15 cellular contexts compared by ENCODE assay signal in the genomic region with DNA sequence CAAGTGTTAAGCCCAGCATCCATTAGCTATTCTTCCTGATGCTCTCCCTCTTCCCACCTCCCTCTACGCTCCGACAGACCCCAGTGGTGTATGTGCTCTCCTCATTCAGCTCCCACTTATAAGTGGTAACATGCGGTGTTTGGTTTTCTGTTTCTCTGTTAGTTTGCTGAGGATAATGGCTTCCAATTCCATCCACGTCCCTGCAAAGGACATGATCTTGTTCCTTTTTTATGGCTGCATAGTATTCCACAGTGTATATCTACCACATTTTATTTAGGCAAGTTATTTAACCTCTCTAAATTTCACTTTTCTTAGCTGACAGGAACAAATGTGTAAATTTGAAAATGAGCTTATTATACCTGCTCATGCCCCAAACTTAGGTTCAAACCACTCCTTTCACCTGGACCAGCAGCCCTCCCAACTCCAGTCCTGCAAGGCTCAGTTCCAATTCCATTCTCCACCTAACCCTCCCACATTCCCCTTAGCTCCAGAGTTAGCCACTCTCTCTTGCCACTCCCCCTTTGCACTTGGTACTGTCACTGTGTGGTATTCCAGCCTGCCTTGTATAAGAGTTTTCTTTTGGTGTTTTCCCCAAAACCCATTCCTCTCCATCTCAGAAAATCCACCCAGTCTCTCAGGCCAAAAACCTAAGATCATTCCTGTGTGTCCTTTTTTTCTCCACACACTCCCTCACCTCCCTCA. TPM values are rescaled to one million over a fixed set of nuclear protein-coding genes. Genes with fewer than 3 reads are reported as not detected.
A peak's percentile ranks its signal among the peaks of the same experiment; 100 is the strongest.
DNase-seq lines count a peak whose midpoint lies in the region; ATAC-seq and TF ChIP-seq lines count a peak whose summit lies in the region.
"Had no signal": no experiment of that assay in that cellular context is flagged by ENCODE, and none has a peak within 500 bp of the region (broad histone marks: within the 10 kb centered on the region; RNA-seq: fewer than 3 reads in every experiment).

No MANE protein-coding gene starts in this region.

- H3K4me1 ChIP-seq in naive thymus-derived CD4-positive, alpha-beta T cell (ENCODE audit: control insufficient read depth in 2 of 2, insufficient read depth in 2 of 2, low read length in 2 of 2): peaks cover 20 to 21% of the 10 kb centered on the region in 2 donors
- peaks cover 10% of the 10 kb centered on the region for H3K4me1 ChIP-seq in mucosa of descending colon (ENCODE audit: low read depth)

- no peak overlapping the region for H3K4me3 ChIP-seq in naive thymus-derived CD4-positive, alpha-beta T cell (ENCODE audit: low read length)
- H3K4me3 ChIP-seq in mucosa of descending colon: no peak overlapping the region

- TF ChIP-seq CTCF in CD14-positive monocyte (IDR thresholded peaks at IDR 0.05): no peak
- no peak for TF ChIP-seq CTCF in Calu3 (IDR thresholded peaks at IDR 0.05; ENCODE audit: unreplicated experiment)
- no peak for TF ChIP-seq CTCF in mucosa of descending colon (IDR thresholded peaks at IDR 0.05)

- POLR2A ChIA-PET in naive thymus-derived CD4-positive, alpha-beta T cell (lab: Charles Lee): no interaction called here

- ATAC-seq in naive thymus-derived CD4-positive, alpha-beta T cell: no peak
- no peak for ATAC-seq in mucosa of descending colon
- ATAC-seq in HG03095 (IDR thresholded peaks at IDR 0.05; ENCODE audit: unreplicated experiment): no peak

- CTCF ChIA-PET in Calu3 (lab: Charles Lee): interaction anchor here (0.7 kb wide), 1 partner anchor 9 kb away, joined by 3 read pairs; no protein-coding TSS in a partner anchor
- CTCF ChIA-PET in naive thymus-derived CD4-positive, alpha-beta T cell (lab: Charles Lee): interaction anchor here (0.9 to 1.0 kb wide), 2 partner anchors 18 to 317 kb away, joined by 3 read pairs; no protein-coding TSS in a partner anchor

- no peak overlapping the region for H3K4me3 Mint-ChIP-seq in CD14-positive monocyte
- H3K4me3 Mint-ChIP-seq in Calu3 (ENCODE audit: low read depth, unreplicated experiment): peak overlapping the region; percentile 96
- peak overlapping the region; percentile 97 for H3K4me3 Mint-ChIP-seq in activated naive CD8-positive, alpha-beta T cell
- peak overlapping the region; percentile 20 to 100 (median 98) for H3K4me3 Mint-ChIP-seq in naive thymus-derived CD4-positive, alpha-beta T cell

- H3K27ac ChIP-seq in naive thymus-derived CD4-positive, alpha-beta T cell (ENCODE audit: low read depth, low read length): no peak overlapping the region

- H3K36me3 Mint-ChIP-seq in CD14-positive monocyte (peaks cover 0 to 2% of the 10 kb centered on the region in 2 donors), Calu3 (ENCODE audit: insufficient read depth, unreplicated experiment) (peaks cover 17% of the 10 kb centered on the region)
- no peaks in the 10 kb centered on the region for H3K36me3 Mint-ChIP-seq in activated naive CD8-positive, alpha-beta T cell
- H3K36me3 Mint-ChIP-seq in naive thymus-derived CD4-positive, alpha-beta T cell: no peaks in the 10 kb centered on the region

- H3K9me3 Mint-ChIP-seq in CD14-positive monocyte (peaks cover 0 to 1% (median 0%) of the 10 kb centered on the region in 7 donors), Calu3 (ENCODE audit: low read depth, unreplicated experiment) (no peaks in the 10 kb centered on the region)
- H3K9me3 Mint-ChIP-seq in activated naive CD8-positive, alpha-beta T cell (ENCODE audit: low read depth): no peaks in the 10 kb centered on the region
- H3K9me3 Mint-ChIP-seq in naive thymus-derived CD4-positive, alpha-beta T cell: peaks cover 0 to 4% (median 0%) of the 10 kb centered on the region in 11 donors

- no peaks in the 10 kb centered on the region for H3K27me3 ChIP-seq in naive thymus-derived CD4-positive, alpha-beta T cell (ENCODE audit: control insufficient read depth in 2 of 2, insufficient read depth in 2 of 2, low read length in 2 of 2)
- H3K27me3 ChIP-seq: BLaER1 treated with 17β-estradiol and CSF1 and Interleukin-3, amounts not matched to agents 10 nM and 100 nM; dorsolateral prefrontal cortex had no signal

- H3K27me3 Mint-ChIP-seq in CD14-positive monocyte (ENCODE audit: low read depth in 3 of 3) (no peaks in the 10 kb centered on the region), Calu3 (ENCODE audit: unreplicated experiment) (peaks cover 34% of the 10 kb centered on the region)
- H3K27me3 Mint-ChIP-seq in activated naive CD8-positive, alpha-beta T cell: no peaks in the 10 kb centered on the region
- peaks cover 0 to 2% (median 0%) of the 10 kb centered on the region in 5 donors for H3K27me3 Mint-ChIP-seq in naive thymus-derived CD4-positive, alpha-beta T cell

- peaks cover 0 to 8% (median 0%) of the 10 kb centered on the region in 3 experiments for H3K36me3 ChIP-seq in naive thymus-derived CD4-positive, alpha-beta T cell (ENCODE audit: control insufficient read depth in 2 of 3, insufficient read depth in 3 of 3, low read length in 3 of 3)
- no peaks in the 10 kb centered on the region for H3K36me3 ChIP-seq in mucosa of descending colon (ENCODE audit: low read depth)

- DNase-seq in CD14-positive monocyte (ENCODE audit: low spot score) (no peak), Calu3 (no peak), mucosa of descending colon (no peak), OCI-M1 (lab: John Stamatoyannopoulos, UW) (no peak), AG08396 (ENCODE audit: low spot score) (no peak)
- no peak for DNase-seq in naive thymus-derived CD4-positive, alpha-beta T cell
- DNase-seq: activated CD4-positive, alpha-beta T cell treated with anti-CD3 and anti-CD28 coated beads, Interleukin-2, amount 50 U/mL, for 4 hours; amygdala; dorsolateral prefrontal cortex; MV-4-11; NCI-H2227 treated with DMSO at 0.1 percent for 48 hours had no signal

- BruUV-seq in Calu3 (replicated peaks; lab: Mats Ljungman, UMichigan): no TSS peak

- intact Hi-C loops in CD14-positive monocyte (cut with micrococcal nuclease): loop anchor here in 1 of 2 donors (5.0 kb wide), 1 partner anchor 141 kb away; no protein-coding TSS in a partner anchor
- intact Hi-C loops in Calu3 (cut with micrococcal nuclease; ENCODE audit: unreplicated experiment): no loop called here
- intact Hi-C loops in naive thymus-derived CD4-positive, alpha-beta T cell (cut with micrococcal nuclease): loop anchor here (5.0 to 10.0 kb wide), 5 partner anchors 288 to 691 kb away; a partner anchor contains a TSS
- intact Hi-C loops in mucosa of descending colon (cut with DNase I, micrococcal nuclease): no loop called here

- H3K9me3 ChIP-seq in naive thymus-derived CD4-positive, alpha-beta T cell (ENCODE audit: control insufficient read depth in 2 of 3, low read length in 3 of 3): no peaks in the 10 kb centered on the region
- H3K9me3 ChIP-seq in mucosa of descending colon: no peaks in the 10 kb centered on the region
- H3K9me3 ChIP-seq: BLaER1 treated with 17β-estradiol and CSF1 and Interleukin-3, amounts not matched to agents 10 nM and 100 nM had no signal

- H3K4me1 Mint-ChIP-seq in CD14-positive monocyte (peaks cover 21% of the 10 kb centered on the region), Calu3 (ENCODE audit: low read depth, unreplicated experiment) (peaks cover 20% of the 10 kb centered on the region)
- peaks cover 29% of the 10 kb centered on the region for H3K4me1 Mint-ChIP-seq in activated naive CD8-positive, alpha-beta T cell (ENCODE audit: low read depth)
- H3K4me1 Mint-ChIP-seq in naive thymus-derived CD4-positive, alpha-beta T cell: peaks cover 18 to 47% (median 40%) of the 10 kb centered on the region in 7 donors

- peak overlapping the region in 4 of 7 donors; percentile 48 to 100 (median 54) for H3K27ac Mint-ChIP-seq in CD14-positive monocyte
- H3K27ac Mint-ChIP-seq in Calu3 (ENCODE audit: unreplicated experiment): peak overlapping the region; percentile 99
- no peak overlapping the region for H3K27ac Mint-ChIP-seq in activated naive CD8-positive, alpha-beta T cell
- H3K27ac Mint-ChIP-seq in naive thymus-derived CD4-positive, alpha-beta T cell: peak overlapping the region in 8 of 9 donors; percentile 55 to 100 (median 99)

RNA-seq across cellular contexts. Expression of a gene that starts 1.7 kb away (rescaled TPM):
- 10 to 100 TPM; 70.7 to 81.7 TPM for polyA plus RNA-seq in CD14-positive monocyte
- total RNA-seq in Calu3 (2022) (61.5 and 65.2 TPM in 2 replicates), mucosa of descending colon (10 to 100 TPM; 47.5 to 54.5 (median 52.9) TPM)
- 10 to 100 TPM; 37.7 to 49.8 (median 40.8) TPM for total RNA-seq in naive thymus-derived CD4-positive, alpha-beta T cell
- 10 to 100 TPM; 74.7 to 87.7 TPM for polyA plus RNA-seq in naive thymus-derived CD4-positive, alpha-beta T cell

RNA-seq across cellular contexts. Expression of a gene that starts 28.9 kb away (rescaled TPM):
- not detected for polyA plus RNA-seq in CD14-positive monocyte
- total RNA-seq in Calu3 (2022) (not detected in 2 replicates), mucosa of descending colon (not detected)
- total RNA-seq in naive thymus-derived CD4-positive, alpha-beta T cell: not detected
- polyA plus RNA-seq in naive thymus-derived CD4-positive, alpha-beta T cell: not detected
- total RNA-seq: H4 had no signal

RNA-seq across cellular contexts. Expression of a gene that starts 57.4 kb away (rescaled TPM):
- not detected for polyA plus RNA-seq in CD14-positive monocyte
- 3.8 and 9.2 TPM in 2 replicates for total RNA-seq in Calu3 (2022)
- under 1 TPM in 1 of 5 experiments, not detected in 4; 0.37 TPM for total RNA-seq in naive thymus-derived CD4-positive, alpha-beta T cell
- polyA plus RNA-seq in naive thymus-derived CD4-positive, alpha-beta T cell: under 1 TPM in 1 of 2 donors, not detected in 1; 0.31 TPM
- total RNA-seq in mucosa of descending colon: 10 to 100 TPM; 11.2 to 62.9 (median 19.3) TPM

Comparison
In these comparisons a context has a peak if more than half of its experiments do, and no peak if none do; other contexts are left out.
1. H3K4me3 Mint-ChIP-seq: peak in Calu3 (single experiment), activated naive CD8-positive, alpha-beta T cell (single experiment) and naive thymus-derived CD4-positive, alpha-beta T cell (10 of 10); none in CD14-positive monocyte (0 of 2).
2. intact Hi-C loops: an anchor here in naive thymus-derived CD4-positive, alpha-beta T cell (5.0 to 10.0 kb wide); none called in Calu3 and mucosa of descending colon.